Comparison of ENCODE assay signal across 34 cellular contexts in the genomic region with DNA sequence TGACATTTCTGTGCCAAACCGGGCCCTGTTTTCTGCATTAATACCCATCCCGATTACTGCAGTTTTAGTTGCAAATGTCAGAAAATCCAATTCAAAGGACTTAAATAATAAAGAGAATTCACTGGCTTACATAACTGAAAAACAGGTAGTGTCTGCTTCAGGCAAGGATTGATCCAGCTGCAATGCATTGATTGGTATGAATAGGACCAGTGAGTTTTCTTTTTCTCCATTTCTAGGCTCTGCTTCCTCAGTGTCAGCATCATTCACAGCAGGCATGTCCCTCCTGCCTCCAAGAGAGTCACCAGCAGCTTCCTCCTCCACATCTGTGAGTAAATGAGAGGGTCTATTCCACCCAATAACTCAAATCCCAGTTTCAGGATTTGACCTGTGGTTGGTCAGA. TPM values are rescaled to one million over a fixed set of nuclear protein-coding genes. Genes with fewer than 3 reads are reported as not detected.
"Had no signal": no experiment of that assay in that cellular context is flagged by ENCODE, and none has a peak within 500 bp of the region (broad histone marks: within the 10 kb centered on the region; RNA-seq: fewer than 3 reads in every experiment).

No MANE protein-coding gene starts in this region.

- H3K27ac Mint-ChIP-seq: dendritic cell treated with granulocyte-macrophage colony-stimulating factor and Interleukin-4, amounts not matched to agents 40 ng/mL and 50 ng/mL, for 4 days; effector memory CD8-positive, alpha-beta T cell; endodermal cell had no signal

- H3K27me3 ChIP-seq: colonic mucosa, foreskin keratinocyte, gastrocnemius medialis had no signal

- H3K4me3 Mint-ChIP-seq: dendritic cell treated with granulocyte-macrophage colony-stimulating factor and Interleukin-4, amounts not matched to agents 40 ng/mL and 50 ng/mL, for 4 days; effector memory CD8-positive, alpha-beta T cell; endodermal cell had no signal

- H3K4me1 ChIP-seq: colonic mucosa, esophagus muscularis mucosa, esophagus squamous epithelium, foreskin keratinocyte, gastrocnemius medialis, gastroesophageal sphincter, heart left ventricle, heart right ventricle had no signal

- H3K4me3 ChIP-seq: colonic mucosa, coronary artery, dorsolateral prefrontal cortex, esophagus muscularis mucosa, esophagus squamous epithelium, gastrocnemius medialis, gastroesophageal sphincter, heart left ventricle, heart right ventricle had no signal

- H3K9me3 Mint-ChIP-seq: dendritic cell treated with granulocyte-macrophage colony-stimulating factor and Interleukin-4, amounts not matched to agents 40 ng/mL and 50 ng/mL, for 4 days; effector memory CD8-positive, alpha-beta T cell; endodermal cell had no signal

- H3K9me3 ChIP-seq: colonic mucosa, esophagus muscularis mucosa, esophagus squamous epithelium, gastrocnemius medialis, gastroesophageal sphincter, heart left ventricle, heart right ventricle had no signal

- ATAC-seq: effector memory CD8-positive, alpha-beta T cell; esophagus mucosa; foreskin keratinocyte; gastrocnemius medialis; gastroesophageal sphincter; heart left ventricle; heart right ventricle had no signal

- H3K4me1 Mint-ChIP-seq: endodermal cell had no signal

- DNase-seq: colonic mucosa; cortex of kidney; dermis blood vessel endothelial cell; dorsolateral prefrontal cortex; effector CD4-positive, alpha-beta T cell; effector CD8-positive, alpha-beta T cell; effector memory CD4-positive, alpha-beta T cell; effector memory CD8-positive, alpha-beta T cell; endodermal cell; erythroblast; esophagus squamous epithelium; foreskin fibroblast; foreskin keratinocyte; foreskin melanocyte; gastrocnemius medialis; glutamatergic neuron; head of caudate nucleus; heart right ventricle had no signal

- H3K36me3 ChIP-seq: colonic mucosa, esophagus muscularis mucosa, esophagus squamous epithelium, gastrocnemius medialis, gastroesophageal sphincter, heart left ventricle, heart right ventricle had no signal

- H3K27ac ChIP-seq: colonic mucosa, coronary artery, dorsolateral prefrontal cortex, epithelial cell of prostate, esophagus muscularis mucosa, esophagus squamous epithelium, foreskin keratinocyte, gastrocnemius medialis, gastroesophageal sphincter, heart left ventricle, heart right ventricle had no signal

- FAIRE-seq: colon, endometrium, endothelial cell of umbilical vein, frontal cortex had no signal

RNA-seq across cellular contexts. Expression of gene ACTL8, which starts 33.7 kb away (rescaled TPM):
- total RNA-seq: dermis blood vessel endothelial cell, dermis microvascular lymphatic vessel endothelial cell, endodermal cell, endothelial cell of umbilical vein, epithelial cell of proximal tubule, esophagus muscularis mucosa, fibroblast of lung, fibroblast of villous mesenchyme, foreskin keratinocyte, gastrocnemius medialis, gastroesophageal sphincter, glomerular endothelial cell, heart left ventricle, heart right ventricle had no signal
- polyA plus RNA-seq: endothelial cell of umbilical vein, foreskin keratinocyte, heart left ventricle, heart right ventricle had no signal
